In the genomic region with DNA sequence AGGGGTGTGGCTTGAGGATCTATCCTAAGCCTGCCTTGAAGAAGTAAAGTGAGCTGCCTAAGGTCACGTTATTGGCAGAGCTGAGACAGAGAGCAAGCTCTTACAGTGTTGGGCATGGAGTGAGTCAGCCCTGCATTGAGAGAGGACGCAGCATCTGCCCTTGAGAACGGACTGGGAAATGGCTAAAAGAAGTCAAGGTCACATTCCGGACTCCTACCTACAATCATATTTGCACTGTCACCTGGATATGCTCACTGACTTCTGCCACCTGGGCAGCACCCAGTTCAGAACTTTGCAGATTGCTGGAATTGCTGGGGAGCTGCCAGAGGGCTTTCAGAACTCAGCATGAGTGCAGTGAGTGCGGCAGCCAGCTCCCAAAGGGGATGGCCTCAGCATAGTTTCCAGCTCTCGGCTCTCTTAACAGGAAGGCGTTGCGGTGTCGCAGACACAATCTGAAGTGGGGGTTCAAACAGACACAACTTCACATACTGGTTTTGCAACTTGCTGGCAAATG, we compare ENCODE assay signal across 8 cellular contexts.
A peak's percentile ranks its signal among the peaks of the same experiment; 100 is the strongest.
DNase-seq lines count a peak whose midpoint lies in the region; ATAC-seq and TF ChIP-seq lines count a peak whose summit lies in the region.

No MANE protein-coding gene starts in this region.

- no peak overlapping the region for H3K9ac ChIP-seq in colonic mucosa (ENCODE audit: low read depth in 2 of 2, low read length in 2 of 2)

- no peaks in the 10 kb centered on the region for H3K27me3 ChIP-seq in colonic mucosa

- H3K4me3 ChIP-seq in colonic mucosa: no peak overlapping the region

- no peak overlapping the region for H3K27ac Mint-ChIP-seq in endothelial cell (ENCODE audit: unreplicated experiment)
- peak overlapping the region; percentile 32 for H3K27ac Mint-ChIP-seq in mesothelial cell of epicardium

- no peaks in the 10 kb centered on the region for H3K27me3 Mint-ChIP-seq in endothelial cell (ENCODE audit: unreplicated experiment)
- H3K27me3 Mint-ChIP-seq in mesothelial cell of epicardium (ENCODE audit: low read depth): no peaks in the 10 kb centered on the region

- peaks cover 28% of the 10 kb centered on the region for H3K4me1 Mint-ChIP-seq in endothelial cell (ENCODE audit: unreplicated experiment)
- H3K4me1 Mint-ChIP-seq in mesothelial cell of epicardium: peaks cover 42% of the 10 kb centered on the region

- intact Hi-C loops in colonic mucosa (cut with DNase I): no loop called here

- DNase-seq in DMS79 (lab: John Stamatoyannopoulos, UW) (peak; percentile 64), NCI-H774 (lab: John Stamatoyannopoulos, UW) (peak; percentile 52), endothelial cell (ENCODE audit: low spot score) (peak; percentile 15), mesothelial cell of epicardium (ENCODE audit: low spot score in 2 of 2, unreplicated experiment in 2 of 2) (peak in 1 of 2 experiments; percentile 48), colonic mucosa (no peak)
- no peak for DNase-seq in stimulated activated CD4-positive, alpha-beta T cell treated with anti-CD3 and anti-CD28 coated beads, Interleukin-1b, Interleukin-23, amount 100 ng/mL, for 48 hours
- DNase-seq in effector CD8-positive, alpha-beta T cell (lab: John Stamatoyannopoulos, UW): no peak

- H3K27ac ChIP-seq in colonic mucosa: no peak overlapping the region

- no peaks in the 10 kb centered on the region for H3K36me3 Mint-ChIP-seq in endothelial cell (ENCODE audit: low read depth, unreplicated experiment)
- H3K36me3 Mint-ChIP-seq in mesothelial cell of epicardium: no peaks in the 10 kb centered on the region

- TF ChIP-seq CTCF in endothelial cell (IDR thresholded peaks at IDR 0.05; ENCODE audit: unreplicated experiment) (no peak), mesothelial cell of epicardium (IDR thresholded peaks at IDR 0.05; ENCODE audit: unreplicated experiment) (no peak), colonic mucosa (IDR thresholded peaks at IDR 0.05) (no peak)

- H3K9me3 ChIP-seq in colonic mucosa: no peaks in the 10 kb centered on the region

- H3K4me3 Mint-ChIP-seq in endothelial cell (ENCODE audit: unreplicated experiment) (no peak overlapping the region), mesothelial cell of epicardium (peak overlapping the region; percentile 24)

- no peaks in the 10 kb centered on the region for H3K9me3 Mint-ChIP-seq in endothelial cell (ENCODE audit: unreplicated experiment)
- no peaks in the 10 kb centered on the region for H3K9me3 Mint-ChIP-seq in mesothelial cell of epicardium

- H3K4me1 ChIP-seq in colonic mucosa: no peaks in the 10 kb centered on the region

- no peaks in the 10 kb centered on the region for H3K36me3 ChIP-seq in colonic mucosa

- no peak for ATAC-seq in GM21528 (IDR thresholded peaks at IDR 0.05; ENCODE audit: low FRiP score, unreplicated experiment)

Comparison
In these comparisons a context has a peak if more than half of its experiments do, and no peak if none do; other contexts are left out.
1. DNase-seq: peak in DMS79 (single experiment), NCI-H774 (single experiment) and endothelial cell (single experiment); none in stimulated activated CD4-positive, alpha-beta T cell treated with anti-CD3 and anti-CD28 coated beads, Interleukin-1b, Interleukin-23, amount 100 ng/mL, for 48 hours (single experiment), colonic mucosa (single experiment) and effector CD8-positive, alpha-beta T cell (single experiment).